16 cellular contexts compared by ENCODE assay signal in the genomic region with DNA sequence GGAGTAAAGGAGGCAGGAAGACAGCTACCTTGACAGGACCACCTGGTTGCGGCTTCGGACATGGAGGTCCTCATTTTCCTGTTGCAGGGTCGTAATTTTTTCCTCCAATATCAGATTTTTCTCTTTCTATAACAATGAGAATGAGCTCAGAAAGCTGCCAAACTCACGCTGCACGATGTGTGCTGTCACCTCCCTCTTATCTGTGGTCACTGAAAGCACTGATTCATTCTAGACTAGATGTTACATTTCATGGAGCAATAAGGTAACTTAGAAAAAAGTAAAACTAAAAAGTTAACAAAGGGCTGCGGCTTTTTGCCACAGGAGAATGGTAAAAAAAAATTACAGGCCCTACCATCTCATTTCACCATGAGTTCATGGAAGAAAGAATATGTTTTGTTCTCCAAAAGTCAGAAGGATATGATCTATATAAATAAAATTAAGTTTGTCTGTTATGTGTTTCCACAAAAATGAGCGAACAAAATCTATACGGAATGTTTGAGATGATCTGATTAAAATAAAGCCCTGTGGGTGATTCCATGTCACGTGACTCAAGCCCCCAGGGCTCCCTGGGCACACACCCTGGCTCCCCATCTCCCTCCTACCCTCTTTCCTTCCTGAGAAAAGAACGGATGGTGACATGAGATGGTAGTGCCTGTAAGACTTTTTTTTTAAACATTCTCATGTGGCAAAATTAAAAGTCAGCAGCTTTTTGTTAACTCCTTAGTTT. TPM values are rescaled to one million over a fixed set of nuclear protein-coding genes. Genes with fewer than 3 reads are reported as not detected.
DNase-seq lines count a peak whose midpoint lies in the region; ATAC-seq, FAIRE-seq and TF ChIP-seq lines count a peak whose summit lies in the region.
"Had no signal": no experiment of that assay in that cellular context is flagged by ENCODE, and none has a peak within 500 bp of the region (broad histone marks: within the 10 kb centered on the region; RNA-seq: fewer than 3 reads in every experiment).

No MANE protein-coding gene starts in this region.

- no peaks in the 10 kb centered on the region for H3K36me3 Mint-ChIP-seq in nephron (ENCODE audit: low read depth)

- H3K9me3 ChIP-seq in BLaER1 (peaks cover 9% of the 10 kb centered on the region), K562 (replicated peaks; ENCODE audit: control insufficient read depth, insufficient read depth, low read depth, low read length) (no peaks in the 10 kb centered on the region; the same call in 1 of the 2 replicates)
- H3K9me3 ChIP-seq: BE2C had no signal

- 24% methylated on average over 10 of the region's 10 CpGs for WGBS in K562 (ENCODE audit: insufficient coverage, low coverage, missing lambda C conversion rate)

- POLR2A ChIA-PET in K562 (lab: Yijun Ruan, JAX) = interaction anchor here (0.6 to 0.7 kb wide), 2 partner anchors 98 to 1726 kb away, joined by 3 to 4 read pairs; no protein-coding TSS in a partner anchor

- H3K4me2 ChIP-seq in BLaER1 (no peak overlapping the region), K562 (ENCODE audit: insufficient read depth, low read length) (no peak overlapping the region)

- no peaks in the 10 kb centered on the region for H3K79me2 ChIP-seq in K562 (ENCODE audit: control insufficient read depth, insufficient read depth, low read length)

- peaks cover 39% of the 10 kb centered on the region for H3K4me1 Mint-ChIP-seq in nephron

- H3K4me3 ChIP-seq in BLaER1 (no peak overlapping the region), K562 (no peak overlapping the region)

- TF ChIP-seq RAD21 in K562 (CRISPR knock-in tag; conservative IDR thresholded peaks at IDR 0.05 in 1 of 2, IDR thresholded peaks at IDR 0.05 in 1 of 2) = no peak

- H3K27ac ChIP-seq in BLaER1 (no peak overlapping the region), K562 (ENCODE audit: extremely low read depth, low read depth, low read length) (no peak overlapping the region)

- H3K9ac ChIP-seq in BLaER1 (0 out of 2 replicates have a peak overlapping the region, but pooled peaks have one; percentile 38), K562 (ENCODE audit: insufficient read depth in 1 of 2, low read depth in 2 of 2, low read length in 2 of 2) (no peak overlapping the region)

- no TSS peak for BruUV-seq in K562 (replicated peaks; lab: Mats Ljungman, UMichigan)

- no peak for TF ChIP-seq CTCF in K562 (IDR thresholded peaks at IDR 0.05 in 2 of 3, conservative IDR thresholded peaks at IDR 0.05 in 1 of 3; ENCODE audit: insufficient read depth in 2 of 3, low read depth in 1 of 3, low read length in 3 of 3)
- TF ChIP-seq CTCF in nephron (IDR thresholded peaks at IDR 0.05; ENCODE audit: unreplicated experiment in 3 of 3) = no peak

- no peaks in the 10 kb centered on the region for H3K27me3 Mint-ChIP-seq in nephron (ENCODE audit: low read depth)

- no peak for TF ChIP-seq POLR2A in K562 (conservative IDR thresholded peaks at IDR 0.05)

- FAIRE-seq in K562 (lab: Jason Lieb, UNC) = no peak
- FAIRE-seq: HepG2 had no signal

- in situ Hi-C loops in K562 (cut with MboI) = no loop called here

- H3K27ac Mint-ChIP-seq in nephron = peak overlapping the region; percentile 43 to 89 (median 84)
- H3K27ac Mint-ChIP-seq: H9 had no signal

- H4K20me1 ChIP-seq in BLaER1 (no peaks in the 10 kb centered on the region), K562 (replicated peaks; ENCODE audit: control insufficient read depth, insufficient read depth, low read length) (0 out of 2 replicates have a peak, but pooled peaks cover 4% of the 10 kb centered on the region)

- CTCF ChIA-PET in K562 (lab: Yijun Ruan, JAX; ENCODE audit: low intra/inter-chr PET ratio) = no interaction called here

- no peak overlapping the region for H3K4me3 Mint-ChIP-seq in nephron
- H3K4me3 Mint-ChIP-seq: H9 had no signal

- no peak for TF ChIP-seq EP300 in K562 (IDR thresholded peaks at IDR 0.05; ENCODE audit: low read length)

- ATAC-seq in K562 (no peak), GM21515 (IDR thresholded peaks at IDR 0.05; ENCODE audit: unreplicated experiment) (no peak)
- ATAC-seq: HepG2 had no signal

- H3K9me1 ChIP-seq in K562 (ENCODE audit: control insufficient read depth, insufficient read depth, low read length) = peaks cover 2% of the 10 kb centered on the region

- H3K36me3 ChIP-seq in BLaER1 (peaks cover 99% of the 10 kb centered on the region), K562 (ENCODE audit: control insufficient read depth, insufficient read depth, low read length) (no peaks in the 10 kb centered on the region)
- H3K36me3 ChIP-seq: BE2C had no signal

- no peaks in the 10 kb centered on the region for H3K4me1 ChIP-seq in BLaER1
- H3K4me1 ChIP-seq in K562 (replicated peaks in 1 of 2; ENCODE audit: control insufficient read depth in 2 of 2, insufficient read depth in 2 of 2, low read length in 2 of 2) = no peaks in the 10 kb centered on the region
- H3K4me1 ChIP-seq: BE2C had no signal

- intact Hi-C loops in K562 (cut with micrococcal nuclease) = no loop called here

- no peak overlapping the region for H2AFZ ChIP-seq in K562 (ENCODE audit: low read depth, low read length)

- no peaks in the 10 kb centered on the region for H3K27me3 ChIP-seq in BLaER1
- H3K27me3 ChIP-seq in K562 (ENCODE audit: control insufficient read depth in 2 of 2, insufficient read depth in 2 of 2, low read length in 2 of 2) = no peaks in the 10 kb centered on the region
- H3K27me3 ChIP-seq: BE2C had no signal

- DNase-seq in Daoy (ENCODE audit: low read depth) = peak; percentile 50
- DNase-seq in K562 (ENCODE audit: extremely low read depth in 1 of 4, low spot score in 3 of 4) = no peak
- DNase-seq in pons (ENCODE audit: low spot score) = no peak
- no peak for DNase-seq in hepatic stellate cell (ENCODE audit: low spot score)
- DNase-seq: BE2C, DMS 273 treated with DMSO at 0.1 percent for 48 hours, H9, Kasumi-1, NCI-H1930, NCI-H2171 treated with DMSO at 0.1 percent for 48 hours, NCI-H510A, SHP77 treated with DMSO at 0.1 percent for 48 hours had no signal

- H3K9me3 Mint-ChIP-seq in nephron = peaks cover 13% of the 10 kb centered on the region
- H3K9me3 Mint-ChIP-seq: H9 had no signal

TF ChIP-seq in K562, 482 proteins besides CTCF, POLR2A, EP300 and RAD21 (continues in another document):
- peak; percentile 56 for TF ChIP-seq TFE3 (CRISPR knock-in tag; IDR thresholded peaks at IDR 0.05)
- TF ChIP-seq PHB (CRISPR knock-in tag; IDR thresholded peaks at IDR 0.05) = no peak
- peak; percentile 54; the same call in 1 of the 2 replicates for TF ChIP-seq RAD51 (IDR thresholded peaks at IDR 0.05; ENCODE audit: borderline replicate concordance, low read depth)
- TF ChIP-seq MAFF (IDR thresholded peaks at IDR 0.05; ENCODE audit: low read length) = no peak

RNA-seq across cellular contexts. Expression of gene ANXA6, which starts 26.9 kb away (rescaled TPM):
- total RNA-seq in Daoy (2014; rRNA removed; shearing (Covaris generic)) = 178 and 190 TPM in 2 replicates
- 14.4 and 15.9 TPM in 2 replicates for total RNA-seq in K562 (2011; cell fraction: chromatin; rRNA removed; ENCODE audit: low replicate concordance)
- total RNA-seq in K562 (2011; cell fraction: nucleolus; rRNA removed) = 6.0 and 8.9 TPM in 2 replicates
- 11.6 and 11.7 TPM in 2 replicates for total RNA-seq in K562 (2011; cell fraction: nucleoplasm; rRNA removed)
- total RNA-seq in K562 (2014; rRNA removed) (8.1 and 11.8 TPM in 2 replicates), K562 (2014; rRNA removed; fragmentation: Illumina TruSeq; extraction: Trizol) (7.8 and 9.6 TPM in 2 replicates), K562 (2015; rRNA removed; fragmentation: Illumina TruSeq; extraction: Trizol) (12.0 and 13.2 TPM in 2 replicates), K562 (2021) (11.6 and 12.0 TPM in 2 replicates)
- polyA plus RNA-seq in K562 (2011; rRNA removed) (8.1 and 27.2 TPM in 2 replicates), K562 (2014; fragmentation: Illumina TruSeq; extraction: Trizol) (10.1 and 10.4 TPM in 2 replicates), K562 (2014; fragmentation: Nextera tagmentation; extraction: Ambion mirVana) (1 to 10 TPM in 1 of 2 experiments, under 1 TPM in 1; 0.70 to 1.9 TPM), K562 (2014; rRNA removed) (8.3 and 8.8 TPM in 2 replicates)
- 7.1 and 33.5 TPM in 2 replicates for polyA plus RNA-seq in K562 (2011; cell fraction: cytosol; rRNA removed)
- 5.0 and 18.8 TPM in 2 replicates for polyA plus RNA-seq in K562 (2011; cell fraction: nucleus; rRNA removed)
- polyA plus RNA-seq in K562 (2012) = 13.5 and 16.9 TPM in 2 replicates
- polyA minus RNA-seq in K562 (2011; rRNA and poly(A)+ RNA removed) = 11.3 and 36.0 TPM in 2 replicates
- 5.2 and 14.0 TPM in 2 replicates for polyA minus RNA-seq in K562 (2011; cell fraction: cytosol; rRNA and poly(A)+ RNA removed)
- 6.1 and 27.3 TPM in 2 replicates for polyA minus RNA-seq in K562 (2011; cell fraction: nucleus; rRNA and poly(A)+ RNA removed)

RNA-seq across cellular contexts. Expression of gene CCDC69, which starts 39.4 kb away (rescaled TPM):
- 0.60 and 0.74 TPM in 2 replicates for total RNA-seq in Daoy (2014; rRNA removed; shearing (Covaris generic))
- 4.2 and 7.7 TPM in 2 replicates for total RNA-seq in K562 (2011; cell fraction: chromatin; rRNA removed; ENCODE audit: low replicate concordance)
- total RNA-seq in K562 (2011; cell fraction: nucleolus; rRNA removed) = 3.7 and 3.8 TPM in 2 replicates
- total RNA-seq in K562 (2011; cell fraction: nucleoplasm; rRNA removed) = 5.5 and 8.5 TPM in 2 replicates
- total RNA-seq in K562 (2014; rRNA removed) = 8.0 and 10.7 TPM in 2 replicates
- 7.2 and 7.3 TPM in 2 replicates for total RNA-seq in K562 (2014; rRNA removed; fragmentation: Illumina TruSeq; extraction: Trizol)
- 10.4 and 10.6 TPM in 2 replicates for total RNA-seq in K562 (2015; rRNA removed; fragmentation: Illumina TruSeq; extraction: Trizol)
- 7.5 and 7.6 TPM in 2 replicates for total RNA-seq in K562 (2021)
- 11.5 and 12.2 TPM in 2 replicates for polyA plus RNA-seq in K562 (2011; rRNA removed)
- 8.8 and 11.5 TPM in 2 replicates for polyA plus RNA-seq in K562 (2011; cell fraction: cytosol; rRNA removed)
- 4.4 and 4.6 TPM in 2 replicates for polyA plus RNA-seq in K562 (2011; cell fraction: nucleus; rRNA removed)
- 10.4 and 12.9 TPM in 2 replicates for polyA plus RNA-seq in K562 (2012)
- 9.6 and 11.1 TPM in 2 replicates for polyA plus RNA-seq in K562 (2014; fragmentation: Illumina TruSeq; extraction: Trizol)
- polyA plus RNA-seq in K562 (2014; fragmentation: Nextera tagmentation; extraction: Ambion mirVana) = 1 to 10 TPM in 1 of 2 experiments, under 1 TPM in 1; 0.65 to 1.5 TPM
- 6.6 and 7.2 TPM in 2 replicates for polyA plus RNA-seq in K562 (2014; rRNA removed)
- polyA minus RNA-seq in K562 (2011; rRNA and poly(A)+ RNA removed) = 8.0 and 8.5 TPM in 2 replicates
- polyA minus RNA-seq in K562 (2011; cell fraction: cytosol; rRNA and poly(A)+ RNA removed) = 3.7 and 3.9 TPM in 2 replicates
- polyA minus RNA-seq in K562 (2011; cell fraction: nucleus; rRNA and poly(A)+ RNA removed) = 1.8 and 3.9 TPM in 2 replicates

Comparison
In these comparisons a context has a peak if more than half of its experiments do, and no peak if none do; other contexts are left out.
1. RNA of gene ANXA6, which starts 26.9 kb away (total RNA-seq): 178 to 190 TPM in Daoy; 6.0 to 15.9 TPM in K562; every median in the first group is over 10 times any median in the second.